Comparison of ENCODE assay signal across 11 cellular contexts in genomic region chr3:134311693-134312071, GRCh38.
DNase-seq lines count a peak whose midpoint lies in the region; TF ChIP-seq lines count a peak whose summit lies in the region.
"Had no signal": no experiment of that assay in that cellular context is flagged by ENCODE, and none has a peak within 500 bp of the region (broad histone marks: within the 10 kb centered on the region; RNA-seq: fewer than 3 reads in every experiment).

No MANE protein-coding gene starts in this region.

- peak overlapping the region; percentile 90 for H2AK5ac ChIP-seq in mesendoderm (ENCODE audit: low read length)

- intact Hi-C loops in breast epithelium (cut with DNase I; ENCODE audit: low total_unique reads) = loop anchor here (2.0 to 5.0 kb wide), 2 partner anchors 63 to 161 kb away; partner anchors contain the start of gene AMOTL2
- intact Hi-C loops in thyroid gland (cut with DNase I) = loop anchor here (5.0 kb wide), 1 partner anchor 66 kb away; no protein-coding TSS in a partner anchor

- WGBS in mesendoderm (ENCODE audit: extremely low coverage, insufficient coverage, low lambda C conversion rate) = no CpG with 5 or more reads among the region's 5 CpGs
- WGBS in thyroid gland, 2 donors = 66 to 68% methylated on average over 5 of the region's 5 CpGs

- H2BK120ac ChIP-seq in mesendoderm (ENCODE audit: low read depth, low read length) = no peak overlapping the region

- H3K18ac ChIP-seq in mesendoderm (ENCODE audit: low read length) = no peak overlapping the region

- H3K36me3 ChIP-seq in breast epithelium (no peaks in the 10 kb centered on the region), mesendoderm (ENCODE audit: control insufficient read depth, insufficient read depth, low read length) (no peaks in the 10 kb centered on the region), thyroid gland (no peaks in the 10 kb centered on the region)

- H3K4me3 ChIP-seq in breast epithelium = no peak overlapping the region
- H3K4me3 ChIP-seq in mesendoderm (ENCODE audit: low read length) = no peak overlapping the region
- H3K4me3 ChIP-seq in thyroid gland (replicated peaks in 1 of 3) = no peak overlapping the region

- no peak for TF ChIP-seq EP300 in Ishikawa (IDR thresholded peaks at IDR 0.05; ENCODE audit: borderline replicate concordance)

- H3K27me3 ChIP-seq in breast epithelium = no peaks in the 10 kb centered on the region
- no peaks in the 10 kb centered on the region for H3K27me3 ChIP-seq in mesendoderm (ENCODE audit: insufficient read depth, low read length, poor library complexity)
- no peaks in the 10 kb centered on the region for H3K27me3 ChIP-seq in thyroid gland

- no peak overlapping the region for H2BK15ac ChIP-seq in mesendoderm (replicated peaks; ENCODE audit: low read depth)

- no peak for TF ChIP-seq CTCF in breast epithelium (IDR thresholded peaks at IDR 0.05)
- no peak for TF ChIP-seq CTCF in thyroid gland (IDR thresholded peaks at IDR 0.05)

- peak overlapping the region; percentile 1 for H3K4ac ChIP-seq in mesendoderm (ENCODE audit: low read depth, low read length)

- peak overlapping the region; percentile 27 for H3K56ac ChIP-seq in mesendoderm (ENCODE audit: low read length)

- H3K4me2 ChIP-seq in mesendoderm (ENCODE audit: low read length) = no peak overlapping the region

- no peak overlapping the region for H3K9ac ChIP-seq in mesendoderm (ENCODE audit: low read length)

- H3K9me3 ChIP-seq in breast epithelium (no peaks in the 10 kb centered on the region), thyroid gland (no peaks in the 10 kb centered on the region)

- DNase-seq in breast epithelium (ENCODE audit: low spot score in 2 of 2) (no peak), mesendoderm (no peak), thyroid gland (no peak), AG20443 (ENCODE audit: low spot score) (no peak), NAMALWA (ENCODE audit: low spot score) (no peak), DMS79 (lab: John Stamatoyannopoulos, UW) (no peak)
- DNase-seq: activated T-cell treated with anti-CD3 and anti-CD28 coated beads, Interleukin-2, amount 50 U/mL, for 24 hours; CD4-positive, CD25-positive, alpha-beta regulatory T cell; effector memory CD4-positive, alpha-beta T cell; NCI-H2081 had no signal

- H3K79me2 ChIP-seq in mesendoderm (ENCODE audit: control insufficient read depth, insufficient read depth, low read length) = no peaks in the 10 kb centered on the region

- H3K27ac ChIP-seq in breast epithelium = peak overlapping the region; percentile 88 to 94
- no peak overlapping the region for H3K27ac ChIP-seq in mesendoderm (ENCODE audit: low read depth, low read length)
- H3K27ac ChIP-seq in thyroid gland = peak overlapping the region; percentile 79 to 94 (median 90)

- H4K8ac ChIP-seq in mesendoderm (ENCODE audit: low read depth, low read length) = no peak overlapping the region

- no peak overlapping the region for H3K23ac ChIP-seq in mesendoderm (ENCODE audit: low read length)

- TF ChIP-seq RAD21 in Ishikawa (IDR thresholded peaks at IDR 0.05; ENCODE audit: low read depth) = no peak

- H3K4me1 ChIP-seq in breast epithelium = peaks cover 3 to 24% of the 10 kb centered on the region in 2 donors
- peaks cover 14% of the 10 kb centered on the region for H3K4me1 ChIP-seq in mesendoderm (ENCODE audit: control insufficient read depth, low read depth, low read length)
- H3K4me1 ChIP-seq in thyroid gland = peaks cover 51 to 65% of the 10 kb centered on the region in 2 donors

- no peak overlapping the region for H2BK5ac ChIP-seq in mesendoderm (ENCODE audit: low read length)

- H4K5ac ChIP-seq in mesendoderm (ENCODE audit: low read length) = no peak overlapping the region

- no peaks in the 10 kb centered on the region for H3K79me1 ChIP-seq in mesendoderm (ENCODE audit: low read length)

- TF ChIP-seq POLR2A in breast epithelium (IDR thresholded peaks at IDR 0.05) (no peak), thyroid gland (IDR thresholded peaks at IDR 0.05) (no peak)

TF ChIP-seq in Ishikawa, 13 proteins besides CTCF, POLR2A, EP300 and RAD21:
- no peak for TF ChIP-seq CREB1 (IDR thresholded peaks at IDR 0.05; ENCODE audit: low read depth)
- no peak for TF ChIP-seq TAF1 (IDR thresholded peaks at IDR 0.05; ENCODE audit: low read depth)
- no peak for TF ChIP-seq REST (IDR thresholded peaks at IDR 0.05; ENCODE audit: low read depth)
- TF ChIP-seq MAX (IDR thresholded peaks at IDR 0.05) = no peak
- TF ChIP-seq ZBTB7A (IDR thresholded peaks at IDR 0.05; ENCODE audit: low read depth) = 0 out of 2 replicates have a peak, but pooled peaks have one; percentile 54
- TF ChIP-seq NFIC (IDR thresholded peaks at IDR 0.05) = no peak
